34 cellular contexts compared by ENCODE assay signal in genomic region chr7:148028165-148028564, GRCh38.
DNase-seq lines count a peak whose midpoint lies in the region; ATAC-seq, FAIRE-seq and TF ChIP-seq lines count a peak whose summit lies in the region.
"Had no signal": no experiment of that assay in that cellular context is flagged by ENCODE, and none has a peak within 500 bp of the region (broad histone marks: within the 10 kb centered on the region; RNA-seq: fewer than 3 reads in every experiment).

No MANE protein-coding gene starts in this region.

- H3K36me3 Mint-ChIP-seq in H9 (ENCODE audit: insufficient read depth in 1 of 3, low read depth in 3 of 3) = peaks cover 0 to 6% (median 4%) of the 10 kb centered on the region in 3 experiments; a peak in 2 of 7 replicates
- H3K36me3 Mint-ChIP-seq: CD14-positive monocyte; CD4-positive, alpha-beta memory T cell; CD4-positive, CD25-positive, alpha-beta regulatory T cell; CD8-positive, alpha-beta memory T cell; CD8-positive, alpha-beta T cell had no signal

- BruUV-seq in HepG2 (replicated peaks; lab: Mats Ljungman, UMichigan) = no TSS peak

- no peak for DNase-seq in HepG2 (ENCODE audit: low spot score)
- no peak for DNase-seq in right lobe of liver
- no peak for DNase-seq in GM12892 (ENCODE audit: insufficient read length)
- no peak for DNase-seq in H9
- no peak for DNase-seq in DMS153 (lab: John Stamatoyannopoulos, UW)
- DNase-seq in A172 (ENCODE audit: low spot score) = no peak
- DNase-seq: 8988T; ACHN; AML-193; BE2C; C1 segment of cervical spinal cord; Caco-2; Calu3; CD4-positive, alpha-beta memory T cell; CD4-positive, alpha-beta T cell; CD4-positive, CD25-positive, alpha-beta regulatory T cell; CD8-positive, alpha-beta memory T cell; CD8-positive, alpha-beta T cell; COR-L47; DMS 273 treated with DMSO at 0.1 percent for 48 hours; DMS53; DMS79; DMS79 treated with DMSO at 0.1 percent for 48 hours; DND-41; EL had no signal

- TF ChIP-seq POLR2A in HepG2 (IDR thresholded peaks at IDR 0.05; ENCODE audit: insufficient read depth in 1 of 2, low read depth in 2 of 2, low read length in 2 of 2) = no peak
- TF ChIP-seq POLR2A in right lobe of liver (IDR thresholded peaks at IDR 0.05) = no peak
- no peak for TF ChIP-seq POLR2A in GM12892 (IDR thresholded peaks at IDR 0.05; ENCODE audit: low read depth, low read length)

- H2BK120ac ChIP-seq in H9 (ENCODE audit: low read depth, low read length, poor library complexity, severe bottlenecking) = no peak overlapping the region

- no peaks in the 10 kb centered on the region for H3K4me1 ChIP-seq in HepG2 (ENCODE audit: insufficient read depth, low read length)
- no peaks in the 10 kb centered on the region for H3K4me1 ChIP-seq in right lobe of liver
- H3K4me1 ChIP-seq in H9 (ENCODE audit: insufficient read depth, low read length) = no peaks in the 10 kb centered on the region
- H3K4me1 ChIP-seq: A549, BLaER1, Caco-2 had no signal

- H3K56ac ChIP-seq in H9 (ENCODE audit: insufficient read length, low read depth, low read length) = no peak overlapping the region

- H2AFZ ChIP-seq in HepG2 (ENCODE audit: low read length) = no peak overlapping the region
- H2AFZ ChIP-seq in H9 (ENCODE audit: low read length) = no peak overlapping the region

- H3K4me3 ChIP-seq in HepG2 (replicated peaks in 1 of 3; ENCODE audit: insufficient read depth in 1 of 3, low read depth in 2 of 3, low read length in 3 of 3) (no peak overlapping the region), right lobe of liver (no peak overlapping the region)
- H3K4me3 ChIP-seq: A549; BLaER1; BLaER1 treated with 17β-estradiol and CSF1 and Interleukin-3, amounts not matched to agents 10 nM and 100 nM had no signal

- H3K9me3 Mint-ChIP-seq in H9 = peaks cover 4 to 5% of the 10 kb centered on the region in 2 experiments; a peak in 4 of 5 replicates
- H3K9me3 Mint-ChIP-seq: CD4-positive, alpha-beta T cell; CD4-positive, CD25-positive, alpha-beta regulatory T cell had no signal

- no peaks in the 10 kb centered on the region for H4K20me1 ChIP-seq in HepG2 (ENCODE audit: insufficient read depth, low read length)
- no peaks in the 10 kb centered on the region for H4K20me1 ChIP-seq in H9 (ENCODE audit: control insufficient read depth, insufficient read depth, insufficient read length)
- H4K20me1 ChIP-seq: BLaER1; BLaER1 treated with 17β-estradiol and CSF1 and Interleukin-3, amounts not matched to agents 10 nM and 100 nM had no signal

- ATAC-seq in HepG2 = no peak
- ATAC-seq in right lobe of liver = no peak
- ATAC-seq: A549; CD8-positive, alpha-beta T cell had no signal

- H2AK5ac ChIP-seq in H9 (ENCODE audit: insufficient read length, low read length) = no peak overlapping the region

- no peak for TF ChIP-seq CTCF in HepG2 (CRISPR knock-in tag; IDR thresholded peaks at IDR 0.05)
- TF ChIP-seq CTCF in right lobe of liver (IDR thresholded peaks at IDR 0.05) = no peak
- no peak for TF ChIP-seq CTCF in H9 (conservative IDR thresholded peaks at IDR 0.05)

- H3K27me3 ChIP-seq in HepG2 (ENCODE audit: control insufficient read depth in 1 of 2, insufficient read depth in 2 of 2, low read length in 2 of 2) = no peaks in the 10 kb centered on the region
- H3K27me3 ChIP-seq in right lobe of liver = no peaks in the 10 kb centered on the region
- peaks cover 14% of the 10 kb centered on the region; the same call in 1 of the 2 replicates for H3K27me3 ChIP-seq in H9 (ENCODE audit: insufficient read depth, low read length)
- H3K27me3 ChIP-seq: BE2C; BLaER1; BLaER1 treated with 17β-estradiol and CSF1 and Interleukin-3, amounts not matched to agents 10 nM and 100 nM had no signal

- no peak overlapping the region for H3K23ac ChIP-seq in H9 (ENCODE audit: insufficient read length, low read depth, low read length)

- no peak overlapping the region for H2BK12ac ChIP-seq in H9 (ENCODE audit: insufficient read length, low read depth, low read length)

- TF ChIP-seq RAD21 in HepG2 (CRISPR knock-in tag; IDR thresholded peaks at IDR 0.05) = no peak

- H3K27me3 Mint-ChIP-seq in H9 (ENCODE audit: low read depth) = peaks cover 93% of the 10 kb centered on the region
- H3K27me3 Mint-ChIP-seq: B cell; CD4-positive, alpha-beta memory T cell; CD4-positive, alpha-beta T cell; CD4-positive, CD25-positive, alpha-beta regulatory T cell; CD8-positive, alpha-beta memory T cell had no signal

- no peak overlapping the region for H2BK5ac ChIP-seq in H9 (ENCODE audit: insufficient read length, low read length)

- H3K4me1 Mint-ChIP-seq in H9 = peaks cover 15 to 24% of the 10 kb centered on the region in 2 experiments
- H3K4me1 Mint-ChIP-seq: B cell; CD14-positive monocyte; CD4-positive, alpha-beta memory T cell; CD4-positive, CD25-positive, alpha-beta regulatory T cell; CD8-positive, alpha-beta memory T cell had no signal

- H3K18ac ChIP-seq in H9 (ENCODE audit: insufficient read length, low read depth, low read length) = no peak overlapping the region

- FAIRE-seq in HepG2 (lab: Jason Lieb, UNC) (no peak), GM12892 (lab: Jason Lieb, UNC) (peak; percentile 14)
- FAIRE-seq: A204.1, A549, D721Med had no signal

- H4K91ac ChIP-seq in H9 (ENCODE audit: insufficient read length, low read depth, low read length) = no peak overlapping the region

- H3K27ac ChIP-seq in HepG2 (ENCODE audit: extremely low read length, insufficient read depth, low read length) (no peak overlapping the region), right lobe of liver (no peak overlapping the region), H9 (ENCODE audit: insufficient read length, low read depth, low read length) (no peak overlapping the region)
- H3K27ac ChIP-seq: 22Rv1; A549; BLaER1; BLaER1 treated with 17β-estradiol and CSF1 and Interleukin-3, amounts not matched to agents 10 nM and 100 nM; C4-2B had no signal

- H3T11ph ChIP-seq in H9 (ENCODE audit: low read length) = no peak overlapping the region

- intact Hi-C loops in HepG2 (cut with micrococcal nuclease; ENCODE audit: unreplicated experiment) (no loop called here), right lobe of liver (cut with DNase I) (no loop called here)

- H3K36me3 ChIP-seq in HepG2 (replicated peaks in 1 of 2; ENCODE audit: control insufficient read depth in 1 of 2, insufficient read depth in 2 of 2, low read length in 2 of 2) = no peaks in the 10 kb centered on the region
- no peaks in the 10 kb centered on the region for H3K36me3 ChIP-seq in right lobe of liver
- H3K36me3 ChIP-seq: BE2C; BLaER1; BLaER1 treated with 17β-estradiol and CSF1 and Interleukin-3, amounts not matched to agents 10 nM and 100 nM had no signal

- in situ Hi-C loops in HepG2 (cut with HindIII; ENCODE audit: extremely low pct_ligation_motif_present, low pct_unique_long_range_greater_than_20kb) = no loop called here

- H3K9me3 ChIP-seq in HepG2 (ENCODE audit: low read length) (no peaks in the 10 kb centered on the region), right lobe of liver (no peaks in the 10 kb centered on the region), H9 (ENCODE audit: control insufficient read depth, low read depth, low read length) (no peaks in the 10 kb centered on the region)
- H3K9me3 ChIP-seq: A549, BE2C, BLaER1, Caco-2 had no signal

- H4K5ac ChIP-seq in H9 (ENCODE audit: insufficient read length, low read depth, low read length) = no peak overlapping the region

- H3K4me2 ChIP-seq in HepG2 (ENCODE audit: low read depth, low read length) (no peak overlapping the region), H9 (ENCODE audit: insufficient read depth, insufficient read length, low read length) (no peak overlapping the region)
- H3K4me2 ChIP-seq: A549; BLaER1; BLaER1 treated with 17β-estradiol and CSF1 and Interleukin-3, amounts not matched to agents 10 nM and 100 nM had no signal

- H3K4me3 Mint-ChIP-seq in H9 = no peak overlapping the region
- H3K4me3 Mint-ChIP-seq: B cell; CD14-positive monocyte; CD4-positive, alpha-beta memory T cell; CD4-positive, alpha-beta T cell; CD4-positive, CD25-positive, alpha-beta regulatory T cell; CD8-positive, alpha-beta memory T cell; CD8-positive, alpha-beta T cell had no signal

- POLR2A ChIA-PET in HepG2 (lab: Yijun Ruan, JAX) = no interaction called here

- no peak overlapping the region for H3K4ac ChIP-seq in H9 (ENCODE audit: low read depth, low read length)

- no peak overlapping the region for H2BK15ac ChIP-seq in H9 (ENCODE audit: low read depth, low read length)

- H3K79me2 ChIP-seq in HepG2 (ENCODE audit: insufficient read depth, low read length) = no peaks in the 10 kb centered on the region
- H3K79me2 ChIP-seq in H9 (ENCODE audit: insufficient read depth, low read length) = no peaks in the 10 kb centered on the region

- no peak overlapping the region for H3K27ac Mint-ChIP-seq in H9
- H3K27ac Mint-ChIP-seq: B cell; CD14-positive monocyte; CD4-positive, alpha-beta memory T cell; CD4-positive, alpha-beta T cell; CD4-positive, CD25-positive, alpha-beta regulatory T cell; CD8-positive, alpha-beta memory T cell; CD8-positive, alpha-beta T cell had no signal

- H3K9ac ChIP-seq in HepG2 (ENCODE audit: insufficient read depth, low read depth, low read length) (no peak overlapping the region), H9 (ENCODE audit: extremely low read depth, insufficient read length, low read length) (no peak overlapping the region)
- H3K9ac ChIP-seq: BLaER1; BLaER1 treated with 17β-estradiol and CSF1 and Interleukin-3, amounts not matched to agents 10 nM and 100 nM had no signal

- CTCF ChIA-PET in HepG2 (lab: Yijun Ruan, JAX; ENCODE audit: low intra/inter-chr PET ratio, low total read pairs) = no interaction called here

- WGBS in HepG2 (ENCODE audit: low lambda C conversion rate) = 4% methylated on average over 3 of the region's 3 CpGs
- WGBS in right lobe of liver (ENCODE audit: insufficient coverage, low coverage, low lambda C conversion rate, missing lambda C conversion rate) = 48% methylated on average over 3 of the region's 3 CpGs
- no CpG with 5 or more reads among the region's 3 CpGs for WGBS in H9 (ENCODE audit: extremely low coverage, insufficient read length, low lambda C conversion rate)

- H3K14ac ChIP-seq in H9 (ENCODE audit: insufficient read depth, low read length) = no peak overlapping the region

- H4K8ac ChIP-seq in H9 (replicated peaks; ENCODE audit: insufficient read length, low read depth, low read length) = no peak overlapping the region

- TF ChIP-seq EP300 in HepG2 (IDR thresholded peaks at IDR 0.05; ENCODE audit: low read depth in 2 of 2, low read length in 2 of 2) = no peak
- TF ChIP-seq EP300 in HepG2 (CRISPR knock-in tag; IDR thresholded peaks at IDR 0.05; ENCODE audit: borderline replicate concordance) = no peak

- no peaks in the 10 kb centered on the region for H3K79me1 ChIP-seq in H9 (ENCODE audit: insufficient read depth, low read depth, low read length, poor library complexity, severe bottlenecking)

- peak overlapping the region; percentile 26 for H2BK20ac ChIP-seq in H9 (ENCODE audit: low read depth, low read length, poor library complexity, severe bottlenecking)

- no peaks in the 10 kb centered on the region for H3K23me2 ChIP-seq in H9 (ENCODE audit: insufficient read length, low read depth, low read length, poor library complexity, severe bottlenecking)

TF ChIP-seq in HepG2, 621 proteins besides CTCF, POLR2A, EP300 and RAD21:
- TF ChIP-seq ZNF552 (CRISPR knock-in tag; IDR thresholded peaks at IDR 0.05; ENCODE audit: borderline replicate concordance) = no peak
- TF ChIP-seq MAFK (conservative IDR thresholded peaks at IDR 0.05 in 1 of 2, IDR thresholded peaks at IDR 0.05 in 1 of 2; ENCODE audit: low read length in 2 of 2) = peak; percentile 63 to 71
- TF ChIP-seq MAFF (IDR thresholded peaks at IDR 0.05; ENCODE audit: low read depth, low read length) = peak; percentile 60
